Comparison of ENCODE assay signal across 9 cellular contexts in genomic region chr16:1310832-1311200, GRCh38. TPM values are rescaled to one million over a fixed set of nuclear protein-coding genes. Genes with fewer than 3 reads are reported as not detected.
A peak's percentile ranks its signal among the peaks of the same experiment; 100 is the strongest.
DNase-seq lines count a peak whose midpoint lies in the region; ATAC-seq and TF ChIP-seq lines count a peak whose summit lies in the region.
"Had no signal": no experiment of that assay in that cellular context is flagged by ENCODE, and none has a peak within 500 bp of the region (broad histone marks: within the 10 kb centered on the region; RNA-seq: fewer than 3 reads in every experiment).

No MANE protein-coding gene starts in this region.

- DNase-seq in astrocyte of the spinal cord (ENCODE audit: low read depth, low spot score) (no peak), lower lobe of right lung (no peak), vagina (ENCODE audit: extremely low spot score in 2 of 2) (no peak), SHP77 (lab: John Stamatoyannopoulos, UW) (no peak), NCI-H69 (lab: John Stamatoyannopoulos, UW) (no peak)

- peak overlapping the region; percentile 100 for H3K27ac ChIP-seq in BLaER1
- H3K27ac ChIP-seq in KOPT-K1 (ENCODE audit: low read depth, low read length, poor library complexity, severe bottlenecking) = peak overlapping the region; percentile 100
- H3K27ac ChIP-seq in lower lobe of right lung = peak overlapping the region; percentile 74
- peak overlapping the region; percentile 96 for H3K27ac ChIP-seq in vagina

- H3K27me3 ChIP-seq in BLaER1 (no peaks in the 10 kb centered on the region), lower lobe of right lung (ENCODE audit: low read depth) (no peaks in the 10 kb centered on the region), vagina (no peaks in the 10 kb centered on the region)

- TF ChIP-seq POLR2A in vagina (IDR thresholded peaks at IDR 0.05) = no peak

- H4K20me1 ChIP-seq in BLaER1 = peaks cover 62% of the 10 kb centered on the region

- ATAC-seq in lower lobe of right lung (no peak), GM21390 (IDR thresholded peaks at IDR 0.05; ENCODE audit: unreplicated experiment) (no peak)

- TF ChIP-seq CTCF in astrocyte of the spinal cord (IDR thresholded peaks at IDR 0.05; ENCODE audit: low read depth, low read length) (no peak), lower lobe of right lung (IDR thresholded peaks at IDR 0.05) (no peak), vagina (IDR thresholded peaks at IDR 0.05) (no peak)

- intact Hi-C loops in lower lobe of right lung (cut with DNase I) (no loop called here), vagina (cut with DNase I) (no loop called here)

- H3K9me3 ChIP-seq in BLaER1 (no peaks in the 10 kb centered on the region), KOPT-K1 (ENCODE audit: insufficient read depth, low read length, poor library complexity, severe bottlenecking) (no peaks in the 10 kb centered on the region), lower lobe of right lung (no peaks in the 10 kb centered on the region), vagina (no peaks in the 10 kb centered on the region)

- H3K36me3 ChIP-seq in BLaER1 = peaks cover 49% of the 10 kb centered on the region
- peaks cover 54% of the 10 kb centered on the region for H3K36me3 ChIP-seq in KOPT-K1 (ENCODE audit: insufficient read depth, low read length)
- peaks cover 34% of the 10 kb centered on the region for H3K36me3 ChIP-seq in lower lobe of right lung
- H3K36me3 ChIP-seq in vagina = peaks cover 0 to 32% of the 10 kb centered on the region in 2 donors

- peaks cover 41% of the 10 kb centered on the region for H3K4me1 ChIP-seq in BLaER1
- peaks cover 28% of the 10 kb centered on the region for H3K4me1 ChIP-seq in lower lobe of right lung
- H3K4me1 ChIP-seq in vagina = peaks cover 59% of the 10 kb centered on the region

- in situ Hi-C loops in astrocyte of the spinal cord (cut with HindIII; ENCODE audit: low sequenced_read_pairs) = no loop called here

- peak overlapping the region; percentile 94 for H3K4me2 ChIP-seq in BLaER1

- H3K4me3 ChIP-seq in BLaER1 (peak overlapping the region; percentile 100), astrocyte of the spinal cord (ENCODE audit: low read depth, low read length) (peak overlapping the region; percentile 81), lower lobe of right lung (peak overlapping the region; percentile 79), vagina (peak overlapping the region; percentile 81 to 92)

- H3K9ac ChIP-seq in BLaER1 = peak overlapping the region; percentile 100

RNA-seq across cellular contexts. Expression of gene UBE2I, which starts 1.4 kb away (rescaled TPM):
- total RNA-seq in lower lobe of right lung = 93.4 TPM
- 51.3 TPM for total RNA-seq in vagina

RNA-seq across cellular contexts. Expression of gene BAIAP3, which starts 22.6 kb away (rescaled TPM):
- 8.4 TPM for total RNA-seq in lower lobe of right lung
- 4.2 TPM for total RNA-seq in vagina

RNA-seq across cellular contexts. Expression of gene TSR3, which starts 40.9 kb away (rescaled TPM):
- total RNA-seq in lower lobe of right lung = 39.5 TPM
- 60.6 TPM for total RNA-seq in vagina

RNA-seq across cellular contexts. Expression of gene GNPTG, which starts 40.9 kb away (rescaled TPM):
- total RNA-seq in lower lobe of right lung (89.5 TPM), vagina (63.3 TPM)

RNA-seq across cellular contexts. Expression of gene TPSD1, which starts 54.9 kb away (rescaled TPM):
- total RNA-seq in lower lobe of right lung (9.6 TPM), vagina (7.1 TPM)
- total RNA-seq: pulmonary artery endothelial cell had no signal
